In genomic region chr10:26733750-26734568, GRCh38 we compare ENCODE assay signal across 1 cellular context.
TF ChIP-seq lines count a peak whose summit lies in the region.

No MANE protein-coding gene starts in this region.

TF ChIP-seq in HepG2, 621 proteins besides CTCF, POLR2A, EP300 and RAD21 (continued from another document and continues in another):
- TF ChIP-seq ZNF747 (CRISPR knock-in tag; IDR thresholded peaks at IDR 0.05; ENCODE audit: borderline replicate concordance) (peak; percentile 36; the same call in 1 of the 2 replicates), MAF1 (CRISPR knock-in tag; IDR thresholded peaks at IDR 0.05; ENCODE audit: borderline replicate concordance) (no peak), MATR3 (CRISPR knock-in tag; IDR thresholded peaks at IDR 0.05) (no peak), GATA4 (IDR thresholded peaks at IDR 0.05; ENCODE audit: borderline replicate concordance, low read depth) (no peak), ZNF670 (CRISPR knock-in tag; IDR thresholded peaks at IDR 0.05; ENCODE audit: borderline replicate concordance) (no peak), SMAD3 (CRISPR knock-in tag; IDR thresholded peaks at IDR 0.05) (peak; percentile 44; the same call in 1 of the 2 replicates), MEIS2 (CRISPR knock-in tag; IDR thresholded peaks at IDR 0.05) (no peak), CSRNP1 (CRISPR knock-in tag; IDR thresholded peaks at IDR 0.05) (no peak), EEA1 (CRISPR knock-in tag; IDR thresholded peaks at IDR 0.05; ENCODE audit: borderline replicate concordance) (no peak), ZNF572 (CRISPR knock-in tag; IDR thresholded peaks at IDR 0.05) (no peak), SP1 (IDR thresholded peaks at IDR 0.05) (no peak), SP1 (CRISPR knock-in tag; IDR thresholded peaks at IDR 0.05) (no peak), SMAD1 (CRISPR knock-in tag; IDR thresholded peaks at IDR 0.05; ENCODE audit: borderline replicate concordance, low read depth) (0 out of 2 replicates have a peak, but pooled peaks have one; percentile 45), ARID2 (CRISPR knock-in tag; IDR thresholded peaks at IDR 0.05; ENCODE audit: borderline replicate concordance) (no peak), KLF16 (CRISPR knock-in tag; IDR thresholded peaks at IDR 0.05) (peak in 1 of 2 experiments; percentile 84; a peak in 2 of 4 replicates), KDM4B (CRISPR knock-in tag; IDR thresholded peaks at IDR 0.05) (no peak), ZNF784 (CRISPR knock-in tag; IDR thresholded peaks at IDR 0.05; ENCODE audit: borderline replicate concordance) (no peak), ZZZ3 (CRISPR knock-in tag; IDR thresholded peaks at IDR 0.05; ENCODE audit: borderline replicate concordance) (no peak), ZNF644 (CRISPR knock-in tag; IDR thresholded peaks at IDR 0.05; ENCODE audit: low read depth) (peak; percentile 93), FOXC1 (CRISPR knock-in tag; IDR thresholded peaks at IDR 0.05; ENCODE audit: borderline replicate concordance) (no peak; the same call in 1 of the 2 replicates), ZNF569 (CRISPR knock-in tag; IDR thresholded peaks at IDR 0.05; ENCODE audit: borderline replicate concordance) (no peak), ZBTB3 (CRISPR knock-in tag; IDR thresholded peaks at IDR 0.05; ENCODE audit: borderline replicate concordance, low read depth) (peak; percentile 98), NR3C1 (CRISPR knock-in tag; IDR thresholded peaks at IDR 0.05) (no peak), ARNTL (CRISPR knock-in tag; IDR thresholded peaks at IDR 0.05) (no peak), SOX5 (CRISPR knock-in tag; IDR thresholded peaks at IDR 0.05; ENCODE audit: borderline replicate concordance) (peak; percentile 88), HOXD1 (CRISPR knock-in tag; IDR thresholded peaks at IDR 0.05) (no peak), ZNF737 (CRISPR knock-in tag; IDR thresholded peaks at IDR 0.05; ENCODE audit: borderline replicate concordance) (no peak), ZNF33A (CRISPR knock-in tag; IDR thresholded peaks at IDR 0.05; ENCODE audit: borderline replicate concordance) (no peak), ZNF350 (CRISPR knock-in tag; IDR thresholded peaks at IDR 0.05; ENCODE audit: borderline replicate concordance, low read depth) (peak; percentile 44; the same call in 1 of the 2 replicates), ZNF34 (CRISPR knock-in tag; IDR thresholded peaks at IDR 0.05; ENCODE audit: borderline replicate concordance) (no peak), DZIP1 (CRISPR knock-in tag; IDR thresholded peaks at IDR 0.05) (no peak), HIVEP1 (CRISPR knock-in tag; IDR thresholded peaks at IDR 0.05) (0 out of 2 replicates have a peak, but pooled peaks have one; percentile 24), SRF (IDR thresholded peaks at IDR 0.05; ENCODE audit: low read depth, low read length) (no peak), ZNF773 (CRISPR knock-in tag; IDR thresholded peaks at IDR 0.05; ENCODE audit: borderline replicate concordance) (no peak), NKX3-1 (CRISPR knock-in tag; IDR thresholded peaks at IDR 0.05) (no peak), HNRNPUL1 (IDR thresholded peaks at IDR 0.05; ENCODE audit: low read depth, low read length) (no peak), ATF7 (IDR thresholded peaks at IDR 0.05) (no peak), ATF7 (CRISPR knock-in tag; IDR thresholded peaks at IDR 0.05) (no peak), ZNF790 (CRISPR knock-in tag; IDR thresholded peaks at IDR 0.05; ENCODE audit: borderline replicate concordance) (no peak), TARDBP (CRISPR knock-in tag; IDR thresholded peaks at IDR 0.05) (peak; percentile 81; the same call in 1 of the 2 replicates), SNAPC2 (CRISPR knock-in tag; IDR thresholded peaks at IDR 0.05) (peak; percentile 60; the same call in 1 of the 2 replicates), ZNF225 (CRISPR knock-in tag; IDR thresholded peaks at IDR 0.05) (no peak), ZNF7 (CRISPR knock-in tag; IDR thresholded peaks at IDR 0.05) (peak; percentile 50; the same call in 1 of the 2 replicates), MTA1 (CRISPR knock-in tag; IDR thresholded peaks at IDR 0.05; ENCODE audit: borderline replicate concordance) (peak; percentile 88), ZNF317 (CRISPR knock-in tag; IDR thresholded peaks at IDR 0.05) (peak; percentile 42; the same call in 1 of the 2 replicates), ZNF770 (CRISPR knock-in tag; IDR thresholded peaks at IDR 0.05) (0 out of 2 replicates have a peak, but pooled peaks have one; percentile 39), SALL1 (CRISPR knock-in tag; IDR thresholded peaks at IDR 0.05) (peak; percentile 96), ERF (CRISPR knock-in tag; IDR thresholded peaks at IDR 0.05) (peak; percentile 64; the same call in 1 of the 2 replicates), ZSCAN22 (CRISPR knock-in tag; IDR thresholded peaks at IDR 0.05) (no peak), TOE1 (CRISPR knock-in tag; IDR thresholded peaks at IDR 0.05) (no peak), ZBTB1 (CRISPR knock-in tag; IDR thresholded peaks at IDR 0.05; ENCODE audit: borderline replicate concordance) (no peak), CBFB (CRISPR knock-in tag; IDR thresholded peaks at IDR 0.05) (0 out of 2 replicates have a peak, but pooled peaks have one; percentile 31), ZSCAN21 (CRISPR knock-in tag; IDR thresholded peaks at IDR 0.05; ENCODE audit: borderline replicate concordance) (no peak), ZNF878 (CRISPR knock-in tag; IDR thresholded peaks at IDR 0.05) (no peak), KDM1A (CRISPR knock-in tag; IDR thresholded peaks at IDR 0.05) (peak; percentile 77; the same call in 1 of the 2 replicates), ISL2 (CRISPR knock-in tag; IDR thresholded peaks at IDR 0.05) (peak; percentile 66), XRCC5 (optimal IDR thresholded peaks at IDR 0.05; ENCODE audit: low read length) (peak; percentile 86), MIER2 (CRISPR knock-in tag; IDR thresholded peaks at IDR 0.05) (0 out of 2 replicates have a peak, but pooled peaks have one; percentile 44), SRSF4 (IDR thresholded peaks at IDR 0.05; ENCODE audit: low read depth, low read length, poor library complexity, severe bottlenecking) (no peak), ZBTB38 (CRISPR knock-in tag; IDR thresholded peaks at IDR 0.05) (0 out of 2 replicates have a peak, but pooled peaks have one; percentile 38)
- TF ChIP-seq, protein P1, sequence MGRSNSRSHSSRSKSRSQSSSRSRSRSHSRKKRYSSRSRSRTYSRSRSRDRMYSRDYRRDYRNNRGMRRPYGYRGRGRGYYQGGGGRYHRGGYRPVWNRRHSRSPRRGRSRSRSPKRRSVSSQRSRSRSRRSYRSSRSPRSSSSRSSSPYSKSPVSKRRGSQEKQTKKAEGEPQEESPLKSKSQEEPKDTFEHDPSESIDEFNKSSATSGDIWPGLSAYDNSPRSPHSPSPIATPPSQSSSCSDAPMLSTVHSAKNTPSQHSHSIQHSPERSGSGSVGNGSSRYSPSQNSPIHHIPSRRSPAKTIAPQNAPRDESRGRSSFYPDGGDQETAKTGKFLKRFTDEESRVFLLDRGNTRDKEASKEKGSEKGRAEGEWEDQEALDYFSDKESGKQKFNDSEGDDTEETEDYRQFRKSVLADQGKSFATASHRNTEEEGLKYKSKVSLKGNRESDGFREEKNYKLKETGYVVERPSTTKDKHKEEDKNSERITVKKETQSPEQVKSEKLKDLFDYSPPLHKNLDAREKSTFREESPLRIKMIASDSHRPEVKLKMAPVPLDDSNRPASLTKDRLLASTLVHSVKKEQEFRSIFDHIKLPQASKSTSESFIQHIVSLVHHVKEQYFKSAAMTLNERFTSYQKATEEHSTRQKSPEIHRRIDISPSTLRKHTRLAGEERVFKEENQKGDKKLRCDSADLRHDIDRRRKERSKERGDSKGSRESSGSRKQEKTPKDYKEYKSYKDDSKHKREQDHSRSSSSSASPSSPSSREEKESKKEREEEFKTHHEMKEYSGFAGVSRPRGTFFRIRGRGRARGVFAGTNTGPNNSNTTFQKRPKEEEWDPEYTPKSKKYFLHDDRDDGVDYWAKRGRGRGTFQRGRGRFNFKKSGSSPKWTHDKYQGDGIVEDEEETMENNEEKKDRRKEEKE (IDR thresholded peaks at IDR 0.05) = no peak
- TF ChIP-seq, protein P2, sequence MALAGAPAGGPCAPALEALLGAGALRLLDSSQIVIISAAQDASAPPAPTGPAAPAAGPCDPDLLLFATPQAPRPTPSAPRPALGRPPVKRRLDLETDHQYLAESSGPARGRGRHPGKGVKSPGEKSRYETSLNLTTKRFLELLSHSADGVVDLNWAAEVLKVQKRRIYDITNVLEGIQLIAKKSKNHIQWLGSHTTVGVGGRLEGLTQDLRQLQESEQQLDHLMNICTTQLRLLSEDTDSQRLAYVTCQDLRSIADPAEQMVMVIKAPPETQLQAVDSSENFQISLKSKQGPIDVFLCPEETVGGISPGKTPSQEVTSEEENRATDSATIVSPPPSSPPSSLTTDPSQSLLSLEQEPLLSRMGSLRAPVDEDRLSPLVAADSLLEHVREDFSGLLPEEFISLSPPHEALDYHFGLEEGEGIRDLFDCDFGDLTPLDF (CRISPR knock-in tag; IDR thresholded peaks at IDR 0.05) = no peak
- TF ChIP-seq, protein P3, sequence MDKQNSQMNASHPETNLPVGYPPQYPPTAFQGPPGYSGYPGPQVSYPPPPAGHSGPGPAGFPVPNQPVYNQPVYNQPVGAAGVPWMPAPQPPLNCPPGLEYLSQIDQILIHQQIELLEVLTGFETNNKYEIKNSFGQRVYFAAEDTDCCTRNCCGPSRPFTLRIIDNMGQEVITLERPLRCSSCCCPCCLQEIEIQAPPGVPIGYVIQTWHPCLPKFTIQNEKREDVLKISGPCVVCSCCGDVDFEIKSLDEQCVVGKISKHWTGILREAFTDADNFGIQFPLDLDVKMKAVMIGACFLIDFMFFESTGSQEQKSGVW (CRISPR knock-in tag; IDR thresholded peaks at IDR 0.05; ENCODE audit: borderline replicate concordance) = no peak
- TF ChIP-seq, protein P4, sequence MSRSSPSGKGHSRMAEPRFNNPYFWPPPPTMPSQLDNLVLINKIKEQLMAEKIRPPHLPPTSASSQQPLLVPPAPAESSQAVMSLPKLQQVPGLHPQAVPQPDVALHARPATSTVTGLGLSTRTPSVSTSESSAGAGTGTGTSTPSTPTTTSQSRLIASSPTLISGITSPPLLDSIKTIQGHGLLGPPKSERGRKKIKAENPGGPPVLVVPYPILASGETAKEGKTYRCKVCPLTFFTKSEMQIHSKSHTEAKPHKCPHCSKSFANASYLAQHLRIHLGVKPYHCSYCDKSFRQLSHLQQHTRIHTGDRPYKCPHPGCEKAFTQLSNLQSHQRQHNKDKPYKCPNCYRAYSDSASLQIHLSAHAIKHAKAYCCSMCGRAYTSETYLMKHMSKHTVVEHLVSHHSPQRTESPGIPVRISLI (CRISPR knock-in tag; IDR thresholded peaks at IDR 0.05; ENCODE audit: borderline replicate concordance) = no peak; the same call in 1 of the 2 replicates
- TF ChIP-seq, protein P5, sequence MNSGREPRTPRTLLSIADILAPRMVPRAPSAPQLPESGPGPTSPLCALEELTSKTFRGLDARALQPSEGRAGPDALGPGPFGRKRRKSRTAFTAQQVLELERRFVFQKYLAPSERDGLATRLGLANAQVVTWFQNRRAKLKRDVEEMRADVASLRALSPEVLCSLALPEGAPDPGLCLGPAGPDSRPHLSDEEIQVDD (CRISPR knock-in tag; IDR thresholded peaks at IDR 0.05; ENCODE audit: borderline replicate concordance) = no peak
